ENCODE assay signal across 8 cellular contexts in the genomic region with DNA sequence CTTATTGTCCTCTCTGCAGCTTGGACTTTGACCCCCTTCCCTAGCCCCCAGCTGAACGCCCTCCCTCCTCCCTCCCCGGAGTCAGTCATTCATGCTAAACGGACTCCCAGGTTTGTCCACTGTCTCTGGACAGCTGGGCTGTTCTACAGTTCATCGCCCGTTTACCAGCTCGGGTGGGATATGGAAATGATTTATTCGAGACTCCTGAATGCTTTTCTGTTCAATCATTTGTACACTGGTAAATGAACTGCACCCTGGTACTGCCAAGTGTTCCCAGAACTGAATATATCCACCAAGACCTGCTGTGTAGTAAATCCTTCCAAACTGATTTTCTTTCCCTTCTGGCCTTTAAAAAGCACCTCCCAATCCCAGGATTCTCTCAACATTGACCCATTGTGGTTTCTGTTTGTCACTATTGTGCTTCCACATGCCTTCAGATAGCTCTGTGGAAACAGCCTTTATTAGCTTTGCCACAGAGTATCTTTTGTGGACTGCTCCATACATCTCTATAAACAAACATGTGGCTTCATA. TPM values are rescaled to one million over a fixed set of nuclear protein-coding genes. Genes with fewer than 3 reads are reported as not detected.
A peak's percentile ranks its signal among the peaks of the same experiment; 100 is the strongest.
DNase-seq lines count a peak whose midpoint lies in the region; ATAC-seq, FAIRE-seq and TF ChIP-seq lines count a peak whose summit lies in the region.

No MANE protein-coding gene starts in this region.

- no peak for FAIRE-seq in HepG2 (lab: Jason Lieb, UNC)

- H3K9me3 ChIP-seq in A673 (ENCODE audit: low read depth, low read length, poor library complexity, severe bottlenecking) = no peaks in the 10 kb centered on the region
- H3K9me3 ChIP-seq in HepG2 (ENCODE audit: low read length) = no peaks in the 10 kb centered on the region
- H3K9me3 ChIP-seq in thoracic aorta = no peaks in the 10 kb centered on the region

- H3K27ac ChIP-seq in A673 (ENCODE audit: low read depth, low read length, poor library complexity, severe bottlenecking) = no peak overlapping the region
- H3K27ac ChIP-seq in HL-60 (replicated peaks) = no peak overlapping the region
- peak overlapping the region; percentile 100 for H3K27ac ChIP-seq in HepG2 (ENCODE audit: extremely low read length, insufficient read depth, low read length)
- H3K27ac ChIP-seq in thoracic aorta = peak overlapping the region; percentile 26 to 57

- peaks cover 36% of the 10 kb centered on the region for H3K4me1 Mint-ChIP-seq in brain

- H3K4me3 ChIP-seq in A673 (ENCODE audit: low read depth, low read length, poor library complexity, severe bottlenecking) (peak overlapping the region; percentile 71), HL-60 (replicated peaks; ENCODE audit: insufficient read depth, low read length) (peak overlapping the region; percentile 53), HepG2 (replicated peaks in 1 of 3; ENCODE audit: insufficient read depth in 1 of 3, low read depth in 2 of 3, low read length in 3 of 3) (peak overlapping the region; percentile 76 to 93 (median 80)), thoracic aorta (peak overlapping the region; percentile 94)

- H3K4me1 ChIP-seq in A673 (ENCODE audit: insufficient read depth, low read length, poor library complexity, severe bottlenecking) (peaks cover 7% of the 10 kb centered on the region), HepG2 (ENCODE audit: insufficient read depth, low read length) (peaks cover 31% of the 10 kb centered on the region), thoracic aorta (ENCODE audit: control insufficient read depth in 1 of 2, low read depth in 2 of 2) (peaks cover 0 to 8% of the 10 kb centered on the region in 2 donors)

- no peaks in the 10 kb centered on the region for H3K9me3 Mint-ChIP-seq in brain

- no peaks in the 10 kb centered on the region for H3K36me3 Mint-ChIP-seq in brain

- in situ Hi-C loops in HepG2 (cut with HindIII; ENCODE audit: extremely low pct_ligation_motif_present, low pct_unique_long_range_greater_than_20kb) = no loop called here

- 0 out of 2 replicates have a peak, but pooled peaks cover 2% of the 10 kb centered on the region for H4K20me1 ChIP-seq in HepG2 (ENCODE audit: insufficient read depth, low read length)

- no peak for TF ChIP-seq RAD21 in HepG2 (CRISPR knock-in tag; IDR thresholded peaks at IDR 0.05)

- TF ChIP-seq CTCF in A673 (conservative IDR thresholded peaks at IDR 0.05; ENCODE audit: low read depth, low read length) (no peak), HL-60 (IDR thresholded peaks at IDR 0.05; ENCODE audit: insufficient read depth, low read length) (no peak), brain (conservative IDR thresholded peaks at IDR 0.05) (no peak), HepG2 (CRISPR knock-in tag; IDR thresholded peaks at IDR 0.05) (no peak), thoracic aorta (IDR thresholded peaks at IDR 0.05) (no peak)

- 0% methylated on average over 5 of the region's 7 CpGs for WGBS in HepG2 (ENCODE audit: low lambda C conversion rate)

- TF ChIP-seq EP300 in HepG2 (IDR thresholded peaks at IDR 0.05; ENCODE audit: low read depth in 2 of 2, low read length in 2 of 2) (no peak; a peak in 2 of 4 replicates), HepG2 (CRISPR knock-in tag; IDR thresholded peaks at IDR 0.05; ENCODE audit: borderline replicate concordance) (no peak)

- CTCF ChIA-PET in A673 (lab: Charles Lee) (interaction anchor here (0.6 kb wide), 1 partner anchor 28 kb away, joined by 4 read pairs; no protein-coding TSS in a partner anchor), HepG2 (lab: Yijun Ruan, JAX; ENCODE audit: low intra/inter-chr PET ratio, low total read pairs) (interaction anchor here (1.5 kb wide), 1 partner anchor 125 kb away, joined by 6 read pairs; no protein-coding TSS in a partner anchor)

- peak overlapping the region; percentile 95 for H3K9ac ChIP-seq in HepG2 (ENCODE audit: insufficient read depth, low read depth, low read length)

- H3K79me2 ChIP-seq in HepG2 (ENCODE audit: insufficient read depth, low read length) = peaks cover 35% of the 10 kb centered on the region

- H3K36me3 ChIP-seq in A673 (ENCODE audit: insufficient read depth, low read length, poor library complexity, severe bottlenecking) = no peaks in the 10 kb centered on the region
- no peaks in the 10 kb centered on the region for H3K36me3 ChIP-seq in HepG2 (replicated peaks in 1 of 2; ENCODE audit: control insufficient read depth in 1 of 2, insufficient read depth in 2 of 2, low read length in 2 of 2)
- H3K36me3 ChIP-seq in thoracic aorta = no peaks in the 10 kb centered on the region

- H3K4me3 Mint-ChIP-seq in brain = peak overlapping the region; percentile 80 to 95 (median 81)

- peak overlapping the region; percentile 96 to 98 (median 96) for H3K27ac Mint-ChIP-seq in brain

- POLR2A ChIA-PET in A673 (lab: Charles Lee; ENCODE audit: low non-redundant PET) = no interaction called here
- POLR2A ChIA-PET in HepG2 (lab: Yijun Ruan, JAX) = interaction anchor here (0.8 to 3.0 kb wide), 9 partner anchors 14 to 559 kb away, joined by 3 to 32 read pairs (median 4); no protein-coding TSS in a partner anchor

- intact Hi-C loops in A673 (cut with micrococcal nuclease; ENCODE audit: unreplicated experiment) = no loop called here
- intact Hi-C loops in HepG2 (cut with micrococcal nuclease; ENCODE audit: unreplicated experiment) = loop anchor here (2.0 to 5.0 kb wide), 6 partner anchors 17 to 659 kb away; no protein-coding TSS in a partner anchor

- peak overlapping the region; percentile 99 for H2AFZ ChIP-seq in HepG2 (ENCODE audit: low read length)

- TF ChIP-seq POLR2A in HepG2 (IDR thresholded peaks at IDR 0.05; ENCODE audit: insufficient read depth in 1 of 2, low read depth in 2 of 2, low read length in 2 of 2) = peak in 1 of 2 experiments; percentile 41; a peak in 2 of 4 replicates

- H3K4me2 ChIP-seq in HepG2 (ENCODE audit: low read depth, low read length) = peak overlapping the region; percentile 89

- peaks cover 13% of the 10 kb centered on the region for H3K27me3 Mint-ChIP-seq in brain

- no peak for DNase-seq in A673 (ENCODE audit: low spot score)
- no peak for DNase-seq in HL-60 (ENCODE audit: low read depth in 1 of 2, low spot score in 1 of 2)
- peak; percentile 89 for DNase-seq in HepG2 (ENCODE audit: low spot score)
- DNase-seq in thoracic aorta (ENCODE audit: low spot score) = no peak
- no peak for DNase-seq in glomerular visceral epithelial cell (ENCODE audit: extremely low spot score)
- DNase-seq in NCI-H2081 treated with DMSO at 0.1 percent for 48 hours (lab: John Stamatoyannopoulos, UW) = no peak
- DNase-seq in activated CD4-positive, alpha-beta T cell treated with anti-CD3 and anti-CD28 coated beads, Interleukin-2, amount 50 U/mL, for 48 hours = no peak

- ATAC-seq in HepG2 (peak; percentile 74), thoracic aorta (ENCODE audit: insufficient number of reproducible peaks, low FRiP score, low read depth) (peak; percentile 3)

- no TSS peak for BruUV-seq in A673 (replicated peaks; lab: Mats Ljungman, UMichigan)
- BruUV-seq in HepG2 (replicated peaks; lab: Mats Ljungman, UMichigan) = TSS peak; percentile 88

- H3K27me3 ChIP-seq in A673 (replicated peaks; ENCODE audit: insufficient read depth, low read depth, low read length, poor library complexity) (peaks cover 9% of the 10 kb centered on the region), HL-60 (ENCODE audit: insufficient read depth, poor library complexity, severe bottlenecking) (peaks cover 24% of the 10 kb centered on the region), HepG2 (ENCODE audit: control insufficient read depth in 1 of 2, insufficient read depth in 2 of 2, low read length in 2 of 2) (no peaks in the 10 kb centered on the region; a peak in 1 of 5 replicates), thoracic aorta (replicated peaks; ENCODE audit: insufficient read depth) (no peaks in the 10 kb centered on the region)

TF ChIP-seq in HepG2, 621 proteins besides CTCF, POLR2A, EP300 and RAD21 (continues in another document):
- no peak for TF ChIP-seq ZNF121 (CRISPR knock-in tag; IDR thresholded peaks at IDR 0.05)
- TF ChIP-seq GTF2F1 (IDR thresholded peaks at IDR 0.05; ENCODE audit: low read length) = peak; percentile 77; the same call in 1 of the 2 replicates
- 0 out of 2 replicates have a peak, but pooled peaks have one; percentile 76 for TF ChIP-seq HDAC1 (CRISPR knock-in tag; IDR thresholded peaks at IDR 0.05)
- no peak for TF ChIP-seq ARNTL (CRISPR knock-in tag; IDR thresholded peaks at IDR 0.05)
- no peak for TF ChIP-seq ZNF530 (CRISPR knock-in tag; IDR thresholded peaks at IDR 0.05; ENCODE audit: low read depth)
- TF ChIP-seq ZNF354B (CRISPR knock-in tag; IDR thresholded peaks at IDR 0.05) = 0 out of 2 replicates have a peak, but pooled peaks have one; percentile 62
- TF ChIP-seq SCMH1 (CRISPR knock-in tag; IDR thresholded peaks at IDR 0.05; ENCODE audit: borderline replicate concordance) = no peak

RNA-seq across cellular contexts. Expression of a gene that starts 0.8 kb away (rescaled TPM):
- 3.3 and 3.9 TPM in 2 replicates for total RNA-seq in A673 (2021)
- polyA plus RNA-seq in brain (ENCODE audit: insufficient read depth, low read depth, low replicate concordance) = 10.6 TPM
- total RNA-seq in HepG2 (2016; rRNA removed; fragmentation: Illumina TruSeq; extraction: Trizol) = 39.7 and 55.9 TPM in 2 replicates
- 6.6 and 6.7 TPM in 2 replicates for total RNA-seq in HepG2 (2016; cell fraction: cytosol; rRNA removed; fragmentation: Illumina TruSeq; extraction: Trizol; ENCODE audit: low read depth)
- total RNA-seq in HepG2 (2016; cell fraction: insoluble cytoplasmic fraction; rRNA removed; fragmentation: Illumina TruSeq; extraction: Trizol) = 38.3 and 52.3 TPM in 2 replicates
- 12.4 and 13.0 TPM in 2 replicates for total RNA-seq in HepG2 (2016; cell fraction: membrane; rRNA removed; fragmentation: Illumina TruSeq; extraction: Trizol)
- 48.8 and 49.6 TPM in 2 replicates for total RNA-seq in HepG2 (2016; cell fraction: nucleus; rRNA removed; fragmentation: Illumina TruSeq; extraction: Trizol)
- polyA plus RNA-seq in HepG2 (2011; rRNA removed) = 17.1 and 20.6 TPM in 2 replicates
- 8.0 and 12.8 TPM in 2 replicates for polyA plus RNA-seq in HepG2 (2011; cell fraction: cytosol; rRNA removed)
- 10.3 and 14.8 TPM in 2 replicates for polyA plus RNA-seq in HepG2 (2011; cell fraction: nucleus; rRNA removed)
- polyA plus RNA-seq in HepG2 (2012) = 20.4 and 21.5 TPM in 2 replicates
- polyA plus RNA-seq in HepG2 (2016; cell fraction: cytosol; fragmentation: Illumina TruSeq; extraction: Trizol; ENCODE audit: low read depth) = 0.51 and 0.53 TPM in 2 replicates
- polyA plus RNA-seq in HepG2 (2016; cell fraction: insoluble cytoplasmic fraction; fragmentation: Illumina TruSeq; extraction: Trizol; ENCODE audit: low read depth) = 36.3 and 40.4 TPM in 2 replicates
- polyA plus RNA-seq in HepG2 (2016; cell fraction: membrane; fragmentation: Illumina TruSeq; extraction: Trizol; ENCODE audit: low read depth) = 1.8 and 2.8 TPM in 2 replicates
- 42.7 and 43.8 TPM in 2 replicates for polyA plus RNA-seq in HepG2 (2016; cell fraction: nucleus; fragmentation: Illumina TruSeq; extraction: Trizol; ENCODE audit: insufficient read depth, low read depth)
- 9.2 and 26.7 TPM in 2 replicates for polyA minus RNA-seq in HepG2 (2011; rRNA and poly(A)+ RNA removed; ENCODE audit: low replicate concordance)
- 21.9 and 27.8 TPM in 2 replicates for polyA minus RNA-seq in HepG2 (2011; cell fraction: cytosol; rRNA and poly(A)+ RNA removed)
- polyA minus RNA-seq in HepG2 (2011; cell fraction: nucleus; rRNA and poly(A)+ RNA removed) = 109 and 125 TPM in 2 replicates
- total RNA-seq in thoracic aorta = 10 to 100 TPM in 1 of 2 donors, 1 to 10 TPM in 1; 3.8 to 21.9 TPM

Comparison
In these comparisons a context has a peak if more than half of its experiments do, and no peak if none do; other contexts are left out.
1. H3K27ac ChIP-seq: peak in HepG2 (single experiment) and thoracic aorta (2 of 2); none in A673 (single experiment) and HL-60 (single experiment).
2. Peak in every context shown above with its lines, with median percentiles within 50 percentile points of each other: H3K4me3 ChIP-seq.